17 cellular contexts compared by ENCODE assay signal in genomic region chr6:39902136-39902535, GRCh38.
"Had no signal": no experiment of that assay in that cellular context is flagged by ENCODE, and none has a peak within 500 bp of the region (broad histone marks: within the 10 kb centered on the region; RNA-seq: fewer than 3 reads in every experiment).

No MANE protein-coding gene starts in this region.

- H3K27ac ChIP-seq: neutrophil, suprapubic skin, thyroid gland, uterus had no signal

- H3K27ac Mint-ChIP-seq: effector memory CD8-positive, alpha-beta T cell; type B pancreatic cell had no signal

- H3K9me3 ChIP-seq: mucosa of descending colon, neutrophil, psoas muscle, suprapubic skin, thyroid gland, uterus had no signal

- H3K4me1 ChIP-seq: psoas muscle, suprapubic skin, thyroid gland, uterus had no signal

- H3K36me3 ChIP-seq: uterus had no signal

- ATAC-seq: effector memory CD8-positive, alpha-beta T cell; naive thymus-derived CD8-positive, alpha-beta T cell had no signal

- H3K4me3 ChIP-seq: mucosa of descending colon, psoas muscle, suprapubic skin, thyroid gland, uterus had no signal

- H3K9me3 Mint-ChIP-seq: central memory CD8-positive, alpha-beta T cell; effector memory CD8-positive, alpha-beta T cell; naive thymus-derived CD8-positive, alpha-beta T cell; type B pancreatic cell had no signal

- H3K36me3 Mint-ChIP-seq: naive thymus-derived CD8-positive, alpha-beta T cell had no signal

- DNase-seq: effector memory CD8-positive, alpha-beta T cell; glutamatergic neuron; islet precursor cell; mammary epithelial cell; mucosa of descending colon; psoas muscle; retina; small intestine; stimulated activated CD4-positive, alpha-beta T cell treated with anti-CD3 and anti-CD28 coated beads, Interleukin-2, amount 100 ng/mL, for 48 hours; stimulated activated naive CD4-positive, alpha-beta T cell treated with Interleukin-2 at 50 U/mL for 16 hours; thyroid gland; uterus had no signal

- H3K4me1 Mint-ChIP-seq: central memory CD8-positive, alpha-beta T cell; naive thymus-derived CD8-positive, alpha-beta T cell had no signal

- H3K4me3 Mint-ChIP-seq: central memory CD8-positive, alpha-beta T cell; effector memory CD8-positive, alpha-beta T cell; naive thymus-derived CD8-positive, alpha-beta T cell; type B pancreatic cell had no signal

- H3K27me3 ChIP-seq: neutrophil, suprapubic skin, thyroid gland, uterus had no signal
